ENCODE assay signal across 17 cellular contexts in the genomic region with DNA sequence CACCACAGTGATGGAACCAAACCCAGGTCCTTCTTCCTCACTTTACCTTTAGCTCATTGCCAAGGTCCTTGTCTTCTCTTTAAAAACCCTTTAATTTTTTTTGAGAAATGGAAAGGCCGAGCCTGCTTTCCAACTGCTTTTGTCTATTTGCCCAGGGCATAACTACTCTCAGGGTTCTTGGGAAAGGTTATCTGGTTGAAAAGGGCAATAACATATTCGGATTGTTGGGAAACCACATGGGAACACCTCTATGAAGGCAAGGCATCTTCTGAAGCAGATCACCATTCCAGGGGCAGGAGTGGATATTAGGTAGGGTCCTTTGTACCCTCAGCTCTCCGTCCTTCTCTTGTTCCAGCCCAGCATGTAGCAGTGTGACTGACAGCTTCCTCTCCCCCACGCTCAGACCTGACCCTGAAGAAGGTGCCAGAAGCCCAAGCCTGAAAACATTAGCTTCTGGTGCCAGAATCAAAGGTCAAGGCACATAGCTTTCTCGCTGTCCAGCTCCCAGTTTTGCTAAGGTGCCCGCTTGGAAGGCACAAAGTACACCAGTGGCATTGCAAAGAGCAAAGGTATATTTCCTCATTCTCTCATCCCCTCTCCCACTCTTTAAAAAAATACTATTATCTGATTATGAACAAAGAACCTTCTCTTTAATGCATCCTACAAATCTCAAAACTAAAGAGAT.
"Had no signal": no experiment of that assay in that cellular context is flagged by ENCODE, and none has a peak within 500 bp of the region (broad histone marks: within the 10 kb centered on the region; RNA-seq: fewer than 3 reads in every experiment).

No MANE protein-coding gene starts in this region.

- H3K4me2 ChIP-seq: hepatocyte had no signal

- H3K36me3 ChIP-seq: colonic mucosa, left lung, lower lobe of right lung, prostate gland, tibial nerve had no signal

- H3K27me3 ChIP-seq: colonic mucosa, hepatocyte, testis, tibial nerve had no signal

- H2AFZ ChIP-seq: hepatocyte, parathyroid adenoma had no signal

- H3K9me3 ChIP-seq: colonic mucosa, lower lobe of right lung, prostate gland, testis, tibial nerve had no signal

- FAIRE-seq: islet of Langerhans had no signal

- DNase-seq: colonic mucosa; foreskin melanocyte; left lung; lower lobe of right lung; midbrain; stimulated activated CD4-positive, alpha-beta T cell treated with anti-CD3 and anti-CD28 coated beads, Interleukin-2, amount 100 ng/mL, for 24 hours; stimulated activated CD4-positive, alpha-beta T cell treated with anti-CD3 and anti-CD28 coated beads, Interleukin-4, amount 100 ng/mL, for 4 hours; stimulated activated naive B cell treated with anti-CD40 and anti-IgM and Interleukin-4, amounts not matched to agents 10 μg/mL and 1 μg/mL and 100 μg/mL, for 72 hours; stimulated activated naive CD8-positive, alpha-beta T cell treated with anti-CD3 and anti-CD28 coated beads, Interleukin-15, amount 100 ng/mL, for 72 hours; testis had no signal

- ATAC-seq: left lung; lower lobe of right lung; natural killer cell treated with Interleukin-12 subunit alpha and Interleukin-12 subunit beta and Interleukin-15 and Interleukin-18, amount 100 ng/mL, for 72 hours; sciatic nerve; stimulated activated naive B cell treated with anti-CD40 and anti-IgM and Interleukin-4, amounts not matched to agents 10 μg/mL and 1 μg/mL and 100 μg/mL, for 72 hours; stimulated activated naive CD8-positive, alpha-beta T cell treated with anti-CD3 and anti-CD28 coated beads, Interleukin-15, amount 100 ng/mL, for 72 hours had no signal

- H3K79me2 ChIP-seq: hepatocyte, parathyroid adenoma had no signal

- H3K27ac ChIP-seq: colonic mucosa, hepatocyte, left lung, lower lobe of right lung, parathyroid adenoma, prostate gland, testis, tibial nerve had no signal

- H3K4me1 ChIP-seq: colonic mucosa, parathyroid adenoma, prostate gland, testis had no signal

- H3K9ac ChIP-seq: parathyroid adenoma had no signal

- H3K4me3 ChIP-seq: colonic mucosa, hepatocyte, left lung, lower lobe of right lung, prostate gland, testis, tibial nerve had no signal
